Comparison of ENCODE assay signal across 1 cellular context in genomic region chr17:75749545-75750389, GRCh38.
TF ChIP-seq lines count a peak whose summit lies in the region.

No MANE protein-coding gene starts in this region.

TF ChIP-seq in HepG2, 621 proteins besides CTCF, POLR2A, EP300 and RAD21 (continued from another document):
- TF ChIP-seq PRMT3 (CRISPR knock-in tag; IDR thresholded peaks at IDR 0.05; ENCODE audit: borderline replicate concordance, low read depth) (0 out of 2 replicates have a peak, but pooled peaks have one; percentile 6), FOXJ3 (CRISPR knock-in tag; IDR thresholded peaks at IDR 0.05; ENCODE audit: borderline replicate concordance) (no peak), TAF15 (IDR thresholded peaks at IDR 0.05; ENCODE audit: low read depth, low read length, poor library complexity, severe bottlenecking) (peak; percentile 42), ZNF512B (CRISPR knock-in tag; IDR thresholded peaks at IDR 0.05; ENCODE audit: borderline replicate concordance) (no peak), HHEX (CRISPR knock-in tag; IDR thresholded peaks at IDR 0.05) (0 out of 2 replicates have a peak, but pooled peaks have one; percentile 20), ZBTB10 (CRISPR knock-in tag; IDR thresholded peaks at IDR 0.05; ENCODE audit: borderline replicate concordance) (0 out of 2 replicates have a peak, but pooled peaks have one; percentile 59), ZNF430 (CRISPR knock-in tag; IDR thresholded peaks at IDR 0.05) (peak; percentile 44; the same call in 1 of the 2 replicates), ZFP82 (CRISPR knock-in tag; IDR thresholded peaks at IDR 0.05; ENCODE audit: borderline replicate concordance) (no peak), NR2F2 (IDR thresholded peaks at IDR 0.05; ENCODE audit: borderline replicate concordance, low read depth) (no peak), ZNF878 (CRISPR knock-in tag; IDR thresholded peaks at IDR 0.05) (no peak), ZNF432 (CRISPR knock-in tag; IDR thresholded peaks at IDR 0.05; ENCODE audit: borderline replicate concordance) (no peak), ZNF121 (CRISPR knock-in tag; IDR thresholded peaks at IDR 0.05) (no peak), ZNF605 (CRISPR knock-in tag; IDR thresholded peaks at IDR 0.05) (peak; percentile 70), SMARCE1 (IDR thresholded peaks at IDR 0.05; ENCODE audit: borderline replicate concordance) (no peak), ZNF768 (CRISPR knock-in tag; IDR thresholded peaks at IDR 0.05) (peak; percentile 23; the same call in 1 of the 2 replicates), ZNF235 (CRISPR knock-in tag; IDR thresholded peaks at IDR 0.05; ENCODE audit: borderline replicate concordance) (no peak), ZBTB3 (CRISPR knock-in tag; IDR thresholded peaks at IDR 0.05; ENCODE audit: borderline replicate concordance, low read depth) (no peak), ARNTL (CRISPR knock-in tag; IDR thresholded peaks at IDR 0.05) (0 out of 2 replicates have a peak, but pooled peaks have one; percentile 28), MEIS2 (CRISPR knock-in tag; IDR thresholded peaks at IDR 0.05) (peak; percentile 13; the same call in 1 of the 2 replicates), ZNF136 (CRISPR knock-in tag; IDR thresholded peaks at IDR 0.05; ENCODE audit: low read depth) (peak; percentile 62; the same call in 1 of the 2 replicates)
- TF ChIP-seq, protein P1, sequence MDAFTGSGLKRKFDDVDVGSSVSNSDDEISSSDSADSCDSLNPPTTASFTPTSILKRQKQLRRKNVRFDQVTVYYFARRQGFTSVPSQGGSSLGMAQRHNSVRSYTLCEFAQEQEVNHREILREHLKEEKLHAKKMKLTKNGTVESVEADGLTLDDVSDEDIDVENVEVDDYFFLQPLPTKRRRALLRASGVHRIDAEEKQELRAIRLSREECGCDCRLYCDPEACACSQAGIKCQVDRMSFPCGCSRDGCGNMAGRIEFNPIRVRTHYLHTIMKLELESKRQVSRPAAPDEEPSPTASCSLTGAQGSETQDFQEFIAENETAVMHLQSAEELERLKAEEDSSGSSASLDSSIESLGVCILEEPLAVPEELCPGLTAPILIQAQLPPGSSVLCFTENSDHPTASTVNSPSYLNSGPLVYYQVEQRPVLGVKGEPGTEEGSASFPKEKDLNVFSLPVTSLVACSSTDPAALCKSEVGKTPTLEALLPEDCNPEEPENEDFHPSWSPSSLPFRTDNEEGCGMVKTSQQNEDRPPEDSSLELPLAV (CRISPR knock-in tag; conservative IDR thresholded peaks at IDR 0.05; ENCODE audit: low read depth): no peak
